In genomic region chr14:93056840-93057585, GRCh38 we compare ENCODE assay signal across 11 cellular contexts.
DNase-seq lines count a peak whose midpoint lies in the region; FAIRE-seq and TF ChIP-seq lines count a peak whose summit lies in the region.
"Had no signal": no experiment of that assay in that cellular context is flagged by ENCODE, and none has a peak within 500 bp of the region (broad histone marks: within the 10 kb centered on the region; RNA-seq: fewer than 3 reads in every experiment).

No MANE protein-coding gene starts in this region.

- peak; percentile 46 for DNase-seq in AG10803 (ENCODE audit: low read depth)
- DNase-seq in RCC 7860 (ENCODE audit: low spot score) = peak; percentile 4
- no peak for DNase-seq in cortex of kidney (lab: John Stamatoyannopoulos, UW)
- DNase-seq in NCI-H526 treated with DMSO at 0.1 percent for 48 hours (lab: John Stamatoyannopoulos, UW) = no peak
- DNase-seq in GM10248 (ENCODE audit: extremely low spot score) = no peak
- DNase-seq in middle frontal gyrus (ENCODE audit: extremely low spot score, low spot score) = no peak
- DNase-seq: activated CD8-positive, alpha-beta memory T cell treated with anti-CD3 and anti-CD28 coated beads, Interleukin-2, amount 50 U/mL, for 48 hours; KBM-7 had no signal

- H3K36me3 ChIP-seq in endocrine pancreas (ENCODE audit: control insufficient read depth, insufficient read depth, low read length) (no peaks in the 10 kb centered on the region), mucosa of rectum (ENCODE audit: control insufficient read depth in 2 of 2, insufficient read depth in 2 of 2, low read length in 2 of 2) (no peaks in the 10 kb centered on the region)

- TF ChIP-seq CTCF in AG10803 (conservative IDR thresholded peaks at IDR 0.05; ENCODE audit: low read length) (no peak), GM10248 (IDR thresholded peaks at IDR 0.05; ENCODE audit: control extremely low read depth, extremely low read depth, low read depth, missing control alignments) (no peak)

- CTCF ChIA-PET in GM10248 (lab: Yijun Ruan, JAX) = interaction anchor here (0.9 to 1.6 kb wide), 5 partner anchors 19 to 150 kb away, joined by 3 read pairs; partner anchors contain the start of gene GON7

- H3K27ac ChIP-seq in mucosa of rectum (ENCODE audit: low read depth in 2 of 2, low read length in 2 of 2) = peak overlapping the region; percentile 92 to 94
- H3K27ac ChIP-seq: neutrophil had no signal

- POLR2A ChIA-PET in GM10248 (lab: Yijun Ruan, JAX) = no interaction called here

- no peaks in the 10 kb centered on the region for H3K9me3 ChIP-seq in endocrine pancreas (ENCODE audit: control insufficient read depth, low read length)
- no peaks in the 10 kb centered on the region for H3K9me3 ChIP-seq in mucosa of rectum (ENCODE audit: control insufficient read depth in 2 of 2, low read length in 2 of 2)
- H3K9me3 ChIP-seq: neutrophil had no signal

- no peak overlapping the region for H3K4me3 ChIP-seq in AG10803 (ENCODE audit: low read length)
- no peak overlapping the region for H3K4me3 ChIP-seq in endocrine pancreas (ENCODE audit: control insufficient read depth, insufficient read depth, low read length)
- no peak overlapping the region for H3K4me3 ChIP-seq in mucosa of rectum (ENCODE audit: low read length in 2 of 2)

- H3K9ac ChIP-seq in endocrine pancreas (ENCODE audit: control insufficient read depth, insufficient read depth, low read length) (peak overlapping the region; percentile 6), mucosa of rectum (ENCODE audit: low read depth in 1 of 2, low read length in 2 of 2) (peak overlapping the region; percentile 5 to 29)

- no peak for FAIRE-seq in RCC 7860 (lab: Jason Lieb, UNC)

- H3K4me1 ChIP-seq in endocrine pancreas (ENCODE audit: control insufficient read depth, insufficient read depth, low read length) (no peaks in the 10 kb centered on the region), mucosa of rectum (ENCODE audit: control insufficient read depth in 2 of 2, insufficient read depth in 2 of 2, low read length in 2 of 2) (peaks cover 53 to 57% of the 10 kb centered on the region in 2 donors)

- H3K27me3 ChIP-seq in endocrine pancreas (ENCODE audit: control insufficient read depth, insufficient read depth, low read length) = no peaks in the 10 kb centered on the region
- no peaks in the 10 kb centered on the region for H3K27me3 ChIP-seq in mucosa of rectum (ENCODE audit: control insufficient read depth in 2 of 2, insufficient read depth in 2 of 2, low read length in 2 of 2)
- H3K27me3 ChIP-seq: neutrophil had no signal

Comparison
In these comparisons a context has a peak if more than half of its experiments do, and no peak if none do; other contexts are left out.
1. DNase-seq: peak in AG10803 (single experiment) and RCC 7860 (single experiment); none in cortex of kidney (single experiment), NCI-H526 treated with DMSO at 0.1 percent for 48 hours (single experiment), GM10248 (single experiment) and middle frontal gyrus (single experiment).